1 cellular context compared by ENCODE assay signal in genomic region chr6:166977626-166978550, GRCh38.
TF ChIP-seq lines count a peak whose summit lies in the region.

No MANE protein-coding gene starts in this region.

TF ChIP-seq in endothelial cell of umbilical vein, 7 proteins besides CTCF, POLR2A, EP300 and RAD21:
- TF ChIP-seq EZH2 (IDR thresholded peaks at IDR 0.05; ENCODE audit: borderline replicate concordance, low read depth, low read length, severe bottlenecking) (no peak), MYC (IDR thresholded peaks at IDR 0.05; ENCODE audit: low read depth, low read length) (no peak), FOS (IDR thresholded peaks at IDR 0.05; ENCODE audit: borderline replicate concordance, insufficient read depth, low read length) (peak; percentile 48)
